In genomic region chr14:65168840-65169239, GRCh38 we compare ENCODE assay signal across 13 cellular contexts.
DNase-seq lines count a peak whose midpoint lies in the region; ATAC-seq, FAIRE-seq and TF ChIP-seq lines count a peak whose summit lies in the region.
"Had no signal": no experiment of that assay in that cellular context is flagged by ENCODE, and none has a peak within 500 bp of the region (broad histone marks: within the 10 kb centered on the region; RNA-seq: fewer than 3 reads in every experiment).

No MANE protein-coding gene starts in this region.

- DNase-seq in heart left ventricle (no peak), Right ventricle myocardium inferior (ENCODE audit: missing footprints) (no peak), foreskin keratinocyte (peak in 1 of 2 donors; percentile 32), urothelium cell line (ENCODE audit: low spot score) (no peak)
- no peak for DNase-seq in CD8-positive, alpha-beta memory T cell
- DNase-seq in stimulated activated CD4-positive, alpha-beta T cell treated with anti-CD3 and anti-CD28 coated beads, Interleukin-12 subunit alpha, Interleukin-12 subunit beta, amount 100 ng/mL, for 4 hours, result no peak
- DNase-seq: NCI-H1694, ovary had no signal

- POLR2A ChIA-PET in CD8-positive, alpha-beta memory T cell (lab: Charles Lee), result interaction anchor here (0.6 kb wide), 1 partner anchor 37 kb away, joined by 4 read pairs; no protein-coding TSS in a partner anchor

- H3K9ac ChIP-seq in OCI-LY3 (ENCODE audit: low read length), result no peak overlapping the region
- H3K9ac ChIP-seq: BLaER1 had no signal

- peaks cover 0 to 16% (median 6%) of the 10 kb centered on the region in 9 donors for H3K27me3 ChIP-seq in heart left ventricle
- peaks cover 64% of the 10 kb centered on the region for H3K27me3 ChIP-seq in OCI-LY3 (ENCODE audit: low read depth, low read length)
- H3K27me3 ChIP-seq in foreskin keratinocyte, result no peaks in the 10 kb centered on the region
- peaks cover 4% of the 10 kb centered on the region for H3K27me3 ChIP-seq in CD8-positive, alpha-beta memory T cell (ENCODE audit: insufficient read depth, low read length, poor library complexity, severe bottlenecking)
- H3K27me3 ChIP-seq: BLaER1, ovary had no signal

- TF ChIP-seq CTCF in heart left ventricle (IDR thresholded peaks at IDR 0.05) (no peak), OCI-LY3 (IDR thresholded peaks at IDR 0.05; ENCODE audit: low read depth, low read length) (no peak), foreskin keratinocyte (conservative IDR thresholded peaks at IDR 0.05) (no peak)

- no peaks in the 10 kb centered on the region for H3K9me3 Mint-ChIP-seq in CD8-positive, alpha-beta memory T cell
- H3K9me3 Mint-ChIP-seq: T-helper 2 cell treated with Interferon-gamma antibody and Interleukin-4, amounts not matched to agents 5 μg/mL and 100 μg/mL, for 36 hours had no signal

- H3K4me1 ChIP-seq in heart left ventricle (peaks cover 0 to 11% (median 2%) of the 10 kb centered on the region in 12 donors), OCI-LY3 (ENCODE audit: low read length) (peaks cover 11% of the 10 kb centered on the region), foreskin keratinocyte (no peaks in the 10 kb centered on the region)
- peaks cover 7% of the 10 kb centered on the region for H3K4me1 ChIP-seq in CD8-positive, alpha-beta memory T cell (ENCODE audit: insufficient read depth, low read length)
- H3K4me1 ChIP-seq: BLaER1 had no signal

- peak overlapping the region in 7 of 12 donors; percentile 32 to 54 (median 46) for H3K27ac ChIP-seq in heart left ventricle
- no peak overlapping the region for H3K27ac ChIP-seq in OCI-LY3 (ENCODE audit: low read length)
- peak overlapping the region; percentile 12 for H3K27ac ChIP-seq in foreskin keratinocyte
- H3K27ac ChIP-seq in CD8-positive, alpha-beta memory T cell (ENCODE audit: low read depth, low read length), result no peak overlapping the region
- H3K27ac ChIP-seq: BLaER1, ovary had no signal

- intact Hi-C loops in heart left ventricle (cut with DNase I), result loop anchor here in 8 of 10 donors (2.0 to 10.0 kb wide), 10 partner anchors 184 to 796 kb away; partner anchors contain the start of genes FUT8 (in 5 of the 8) and FNTB (in 1 of the 8)
- intact Hi-C loops in Right ventricle myocardium inferior (cut with DNase I), result loop anchor here (5.0 to 10.0 kb wide), 2 partner anchors 206 to 243 kb away; partner anchors contain the start of gene FUT8

- H3K27ac Mint-ChIP-seq in CD8-positive, alpha-beta memory T cell, result no peak overlapping the region
- H3K27ac Mint-ChIP-seq: activated naive CD8-positive, alpha-beta T cell had no signal

- H3K79me2 ChIP-seq in OCI-LY3 (ENCODE audit: low read length), result no peaks in the 10 kb centered on the region

- H3K4me1 Mint-ChIP-seq in CD8-positive, alpha-beta memory T cell, result peaks cover 4 to 11% (median 11%) of the 10 kb centered on the region in 3 donors

- TF ChIP-seq POLR2A in heart left ventricle (IDR thresholded peaks at IDR 0.05), result no peak

- H3K9me3 ChIP-seq in heart left ventricle (no peaks in the 10 kb centered on the region), OCI-LY3 (ENCODE audit: insufficient read depth, low read length) (no peaks in the 10 kb centered on the region)
- H3K9me3 ChIP-seq in CD8-positive, alpha-beta memory T cell (ENCODE audit: low read length), result no peaks in the 10 kb centered on the region
- H3K9me3 ChIP-seq: BLaER1, ovary had no signal

- H3K27me3 Mint-ChIP-seq in CD8-positive, alpha-beta memory T cell, result peaks cover 12 to 24% of the 10 kb centered on the region in 2 donors

- ATAC-seq in heart left ventricle (peak; percentile 20 to 56 (median 31)), Right ventricle myocardium inferior (no peak), foreskin keratinocyte (no peak), GM21619 (IDR thresholded peaks at IDR 0.05; ENCODE audit: unreplicated experiment) (no peak)

- no peaks in the 10 kb centered on the region; the same call in 1 of the 2 replicates for H4K20me1 ChIP-seq in OCI-LY3 (ENCODE audit: insufficient read depth, low read length)
- H4K20me1 ChIP-seq: BLaER1 had no signal

- H3K36me3 Mint-ChIP-seq in CD8-positive, alpha-beta memory T cell, result no peaks in the 10 kb centered on the region
- H3K36me3 Mint-ChIP-seq: activated naive CD8-positive, alpha-beta T cell had no signal

- 35 to 76% (median 66%) methylated on average over 3 of the region's 3 CpGs for WGBS in heart left ventricle, 4 donors

- H3K4me3 ChIP-seq in heart left ventricle, result no peak overlapping the region
- H3K4me3 ChIP-seq in OCI-LY3 (ENCODE audit: low read length), result peak overlapping the region; percentile 18; the same call in 1 of the 2 replicates
- no peak overlapping the region for H3K4me3 ChIP-seq in CD8-positive, alpha-beta memory T cell (ENCODE audit: low read length)
- H3K4me3 ChIP-seq: BLaER1, ovary had no signal

- H3K36me3 ChIP-seq in heart left ventricle (no peaks in the 10 kb centered on the region), OCI-LY3 (replicated peaks; ENCODE audit: low read depth, low read length) (no peaks in the 10 kb centered on the region)
- no peaks in the 10 kb centered on the region for H3K36me3 ChIP-seq in CD8-positive, alpha-beta memory T cell (ENCODE audit: insufficient read depth, low read length)
- H3K36me3 ChIP-seq: BLaER1, ovary had no signal

- H3K4me2 ChIP-seq in OCI-LY3 (ENCODE audit: low read length), result peak overlapping the region; percentile 30
- H3K4me2 ChIP-seq: BLaER1 had no signal

- no peak overlapping the region for H2AFZ ChIP-seq in OCI-LY3 (ENCODE audit: low read depth, low read length)

- FAIRE-seq in urothelium cell line (lab: Jason Lieb, UNC), result peak; percentile 71

- CTCF ChIA-PET in CD8-positive, alpha-beta memory T cell (lab: Charles Lee), result interaction anchor here (1.5 to 2.1 kb wide), 3 partner anchors 10 to 902 kb away, joined by 3 to 7 read pairs (median 5); partner anchors contain the start of gene FUT8

- no peak overlapping the region for H3K4me3 Mint-ChIP-seq in CD8-positive, alpha-beta memory T cell
- H3K4me3 Mint-ChIP-seq: activated naive CD8-positive, alpha-beta T cell had no signal

Comparison
In these comparisons a context has a peak if more than half of its experiments do, and no peak if none do; other contexts are left out.
1. ATAC-seq: peak in heart left ventricle (4 of 4); none in Right ventricle myocardium inferior (single experiment), foreskin keratinocyte (single experiment) and GM21619 (single experiment).
2. H3K27ac ChIP-seq: peak in heart left ventricle (7 of 12) and foreskin keratinocyte (single experiment); none in OCI-LY3 (single experiment) and CD8-positive, alpha-beta memory T cell (single experiment).